ENCODE assay signal across 8 cellular contexts in the genomic region with DNA sequence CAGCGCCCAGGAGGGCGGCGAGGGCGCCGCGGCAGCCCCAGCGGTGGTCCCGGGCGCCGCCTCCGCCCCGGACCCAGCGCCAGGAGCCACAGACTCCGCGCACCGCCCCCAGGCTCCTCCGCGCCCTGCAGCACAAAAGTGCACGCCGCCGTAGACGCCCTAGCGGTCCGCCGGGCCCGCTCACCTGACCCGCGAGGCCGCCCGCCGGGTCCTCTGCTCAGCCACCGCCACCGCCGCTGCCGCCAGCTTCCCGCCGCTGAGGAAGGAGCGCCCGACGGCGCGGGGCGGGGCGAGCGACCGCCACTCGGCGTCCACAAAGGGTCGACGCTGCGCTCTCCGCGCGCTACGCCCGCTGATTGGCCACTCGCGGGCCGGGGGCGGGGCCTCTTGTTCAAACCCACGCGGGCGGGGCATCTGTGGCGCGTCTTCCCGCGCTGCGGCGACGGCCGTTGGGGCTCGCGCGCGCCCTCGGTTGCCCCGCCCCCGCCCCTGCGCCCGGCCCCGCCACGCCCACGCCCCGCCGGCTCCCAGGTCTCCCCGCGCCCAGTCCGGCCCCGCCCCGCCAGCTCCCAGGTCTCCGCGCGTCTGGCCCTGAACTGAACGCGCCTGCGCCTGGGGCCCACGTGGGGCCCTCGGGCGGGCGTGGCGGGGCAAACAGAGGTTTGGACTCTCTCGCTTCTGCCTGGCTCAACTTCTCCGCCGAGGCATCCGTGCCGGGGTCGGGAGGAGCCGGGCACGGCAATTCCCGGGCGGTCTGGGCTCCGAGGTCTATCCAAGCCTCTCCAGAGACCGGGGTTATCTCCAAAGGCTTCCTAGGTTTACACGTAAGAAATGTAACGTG. TPM values are rescaled to one million over a fixed set of nuclear protein-coding genes. Genes with fewer than 3 reads are reported as not detected.
A peak's percentile ranks its signal among the peaks of the same experiment; 100 is the strongest.
DNase-seq lines count a peak whose midpoint lies in the region; ATAC-seq and TF ChIP-seq lines count a peak whose summit lies in the region.

A gene (minus strand): TSS at position 269 of the 841 bp plus-strand sequence. CDS start 9,154 bp downstream, outside the sequence.

- H3K9ac ChIP-seq in mammary epithelial cell (ENCODE audit: insufficient read depth, low read length) = peak within 1 kb of the TSS; percentile 98

- H3K79me2 ChIP-seq in mammary epithelial cell (ENCODE audit: insufficient read depth, low read length) = peaks cover 63% of the 10 kb centered on the region

- peak within 1 kb of the TSS; percentile 77 for H3K4me3 ChIP-seq in AG04449 (ENCODE audit: low read depth, low read length)
- peak within 1 kb of the TSS; percentile 72 for H3K4me3 ChIP-seq in WI38 (ENCODE audit: low read depth, low read length)
- H3K4me3 ChIP-seq in mammary epithelial cell (replicated peaks in 1 of 3; ENCODE audit: insufficient read depth in 1 of 3, low read depth in 2 of 3, low read length in 3 of 3) = peak within 1 kb of the TSS; percentile 82 to 97 (median 95)
- peak within 1 kb of the TSS; percentile 69 to 98 (median 94) for H3K4me3 ChIP-seq in spleen

- peaks cover 68% of the 10 kb centered on the region for H3K4me1 ChIP-seq in mammary epithelial cell (ENCODE audit: insufficient read depth, low read length)
- peaks cover 20 to 84% (median 56%) of the 10 kb centered on the region in 6 donors for H3K4me1 ChIP-seq in spleen

- H3K27me3 ChIP-seq in mammary epithelial cell (ENCODE audit: insufficient read depth, low read length) (no peaks in the 10 kb centered on the region), spleen (replicated peaks in 1 of 7) (no peaks in the 10 kb centered on the region)

- ATAC-seq in GM18907 (IDR thresholded peaks at IDR 0.05; ENCODE audit: unreplicated experiment) (peak; percentile 78), HG03139 (IDR thresholded peaks at IDR 0.05; ENCODE audit: unreplicated experiment) (peak; percentile 68)

- POLR2A ChIA-PET in AG04449 (lab: Yijun Ruan, JAX) = interaction anchor here (0.7 to 1.6 kb wide), 4 partner anchors 25 to 460 kb away, joined by 3 to 10 read pairs (median 4); no protein-coding TSS in a partner anchor

- H3K4me2 ChIP-seq in mammary epithelial cell (ENCODE audit: insufficient read depth, low read depth, low read length) = peak within 1 kb of the TSS; percentile 87

- BruUV-seq in mammary epithelial cell (replicated peaks; lab: Mats Ljungman, UMichigan) = no TSS peak

- CTCF ChIA-PET in AG04449 (lab: Yijun Ruan, JAX) (interaction anchor here (0.9 to 6.2 kb wide), 7 partner anchors 8 to 122 kb away, joined by 3 to 31 read pairs (median 4); no protein-coding TSS in a partner anchor), mammary epithelial cell (lab: Charles Lee; ENCODE audit: low non-redundant PET) (interaction anchor here (0.5 to 0.6 kb wide), 2 partner anchors 8 to 257 kb away, joined by 3 to 4 read pairs; no protein-coding TSS in a partner anchor)

- dilution Hi-C loops in mammary epithelial cell (cut with HindIII; ENCODE audit: low sequenced_read_pairs) = no loop called here

- H3K27ac ChIP-seq in mammary epithelial cell (ENCODE audit: insufficient read depth, low read depth, low read length) = peak within 1 kb of the TSS; percentile 94
- peak within 1 kb of the TSS; percentile 76 to 95 (median 89) for H3K27ac ChIP-seq in spleen

- intact Hi-C loops in mammary epithelial cell (cut with micrococcal nuclease) = loop anchor here (2.0 to 5.0 kb wide), 4 partner anchors 24 to 461 kb away; a partner anchor contains a TSS
- intact Hi-C loops in spleen (cut with DNase I; ENCODE audit: low total_unique reads) = no loop called here

- H2AFZ ChIP-seq in mammary epithelial cell (ENCODE audit: low read depth, low read length) = peak within 1 kb of the TSS; percentile 58

- peak in 1 of 3 donors; percentile 78 for TF ChIP-seq POLR2A in spleen (IDR thresholded peaks at IDR 0.05)

- H4K20me1 ChIP-seq in mammary epithelial cell (ENCODE audit: insufficient read depth, low read length) = peaks cover 4% of the 10 kb centered on the region

- in situ Hi-C loops in mammary epithelial cell (cut with MboI; ENCODE audit: low sequenced_read_pairs in 2 of 2) = loop anchor here in 1 of 2 donors (5.0 kb wide), 1 partner anchor 39 kb away; no protein-coding TSS in a partner anchor

- TF ChIP-seq CTCF in AG04449 (IDR thresholded peaks at IDR 0.05; ENCODE audit: insufficient read depth, low read length, missing control alignments) (no peak), WI38 (IDR thresholded peaks at IDR 0.05; ENCODE audit: low read depth, low read length) (no peak), mammary epithelial cell (conservative IDR thresholded peaks at IDR 0.05 in 1 of 2, IDR thresholded peaks at IDR 0.05 in 1 of 2; ENCODE audit: extremely low read depth in 1 of 2, insufficient read depth in 1 of 2, low read depth in 1 of 2, low read length in 2 of 2) (no peak), spleen (IDR thresholded peaks at IDR 0.05 in 8 of 11, conservative IDR thresholded peaks at IDR 0.05 in 3 of 11) (peak in 2 of 11 experiments; percentile 35 to 50)

- H3K36me3 ChIP-seq in mammary epithelial cell (ENCODE audit: insufficient read depth, low read length) = no peaks in the 10 kb centered on the region
- H3K36me3 ChIP-seq in spleen = no peaks in the 10 kb centered on the region

- DNase-seq in AG04449 (ENCODE audit: low read depth, low spot score) (no peak), NCI-H2196 treated with DMSO at 0.1 percent for 48 hours (lab: John Stamatoyannopoulos, UW; ENCODE audit: unreplicated experiment) (peak; percentile 65), mammary epithelial cell (peak; percentile 96), iPS-NIHi7 (ENCODE audit: extremely low spot score) (peak; percentile 99), spleen (peak; percentile 99)

- WGBS in mammary epithelial cell (ENCODE audit: low coverage, missing lambda C conversion rate) = no CpG with 5 or more reads among the region's 115 CpGs
- WGBS in spleen, 5 donors = 0 to 1% (median 1%) methylated on average over 13 to 115 of the region's 115 CpGs

- H3K9me3 ChIP-seq in mammary epithelial cell (replicated peaks; ENCODE audit: insufficient read depth, low read length) (no peaks in the 10 kb centered on the region), spleen (no peaks in the 10 kb centered on the region)

RNA-seq across cellular contexts. Expression of the gene that starts here (rescaled TPM):
- total RNA-seq in mammary epithelial cell (10 to 100 TPM; 38.2 to 61.7 TPM), spleen (10 to 100 TPM in 2 of 7 donors, 1 to 10 TPM in 5; 6.5 to 15.1 (median 8.7) TPM)
- polyA plus RNA-seq in mammary epithelial cell (53.4 TPM), spleen (10 to 100 TPM in 1 of 3 donors, 1 to 10 TPM in 2; 5.8 to 10.5 (median 8.5) TPM)
- 38.9 TPM for polyA minus RNA-seq in mammary epithelial cell
